ENCODE assay signal across 9 cellular contexts in genomic region chr17:6913608-6914443, GRCh38.
DNase-seq lines count a peak whose midpoint lies in the region; ATAC-seq and TF ChIP-seq lines count a peak whose summit lies in the region.
"Had no signal": no experiment of that assay in that cellular context is flagged by ENCODE, and none has a peak within 500 bp of the region (broad histone marks: within the 10 kb centered on the region; RNA-seq: fewer than 3 reads in every experiment).

No MANE protein-coding gene starts in this region.

- no peaks in the 10 kb centered on the region for H3K27me3 ChIP-seq in CD8-positive, alpha-beta memory T cell (ENCODE audit: insufficient read depth, low read length, poor library complexity, severe bottlenecking)
- H3K27me3 ChIP-seq in heart left ventricle (peaks cover 0 to 12% (median 0%) of the 10 kb centered on the region in 9 donors), upper lobe of left lung (no peaks in the 10 kb centered on the region)

- intact Hi-C loops in heart left ventricle (cut with DNase I), result loop anchor here (1.0 to 10.0 kb wide), 10 partner anchors 88 to 249 kb away; partner anchors contain the start of gene BCL6B (in 1 of the 10)

- H3K9me3 ChIP-seq in CD8-positive, alpha-beta memory T cell (ENCODE audit: low read length), result no peaks in the 10 kb centered on the region
- no peaks in the 10 kb centered on the region for H3K9me3 ChIP-seq in heart left ventricle
- H3K9me3 ChIP-seq in upper lobe of left lung, result no peaks in the 10 kb centered on the region

- H3K4me1 Mint-ChIP-seq in CD8-positive, alpha-beta memory T cell, result peaks cover 8 to 15% (median 13%) of the 10 kb centered on the region in 3 donors
- H3K4me1 Mint-ChIP-seq in activated naive CD8-positive, alpha-beta T cell treated with anti-CD3 and anti-CD28 coated beads, Interleukin-2, amount 10 ng/mL, durations not matched to agents 7 days and 5 days, result peaks cover 16% of the 10 kb centered on the region

- no peak overlapping the region for H3K27ac ChIP-seq in CD8-positive, alpha-beta memory T cell (ENCODE audit: low read depth, low read length)
- H3K27ac ChIP-seq in heart left ventricle (no peak overlapping the region), upper lobe of left lung (peak overlapping the region in 1 of 4 donors; percentile 46)
- H3K27ac ChIP-seq: KMS-11 had no signal

- H3K36me3 Mint-ChIP-seq in CD8-positive, alpha-beta memory T cell, result no peaks in the 10 kb centered on the region
- H3K36me3 Mint-ChIP-seq in activated naive CD8-positive, alpha-beta T cell treated with anti-CD3 and anti-CD28 coated beads, Interleukin-2, amount 10 ng/mL, durations not matched to agents 7 days and 5 days, result no peaks in the 10 kb centered on the region

- TF ChIP-seq POLR2A in heart left ventricle (IDR thresholded peaks at IDR 0.05), result no peak
- no peak for TF ChIP-seq POLR2A in upper lobe of left lung (IDR thresholded peaks at IDR 0.05)

- peaks cover 5% of the 10 kb centered on the region for H3K4me1 ChIP-seq in CD8-positive, alpha-beta memory T cell (ENCODE audit: insufficient read depth, low read length)
- H3K4me1 ChIP-seq in heart left ventricle (peaks cover 0 to 11% (median 6%) of the 10 kb centered on the region in 12 donors), upper lobe of left lung (peaks cover 9 to 21% (median 13%) of the 10 kb centered on the region in 4 donors)

- H3K27ac Mint-ChIP-seq in CD8-positive, alpha-beta memory T cell, result peak overlapping the region in 5 of 8 donors; percentile 5 to 93 (median 77)
- H3K27ac Mint-ChIP-seq in activated naive CD8-positive, alpha-beta T cell treated with anti-CD3 and anti-CD28 coated beads, Interleukin-2, amount 10 ng/mL, durations not matched to agents 7 days and 5 days, result peak overlapping the region; percentile 67

- TF ChIP-seq EP300 in upper lobe of left lung (IDR thresholded peaks at IDR 0.05), result no peak

- H3K27me3 Mint-ChIP-seq in CD8-positive, alpha-beta memory T cell, result peaks cover 4 to 15% of the 10 kb centered on the region in 2 donors
- peaks cover 19% of the 10 kb centered on the region for H3K27me3 Mint-ChIP-seq in activated naive CD8-positive, alpha-beta T cell treated with anti-CD3 and anti-CD28 coated beads, Interleukin-2, amount 10 ng/mL, durations not matched to agents 7 days and 5 days

- no peaks in the 10 kb centered on the region for H3K36me3 ChIP-seq in CD8-positive, alpha-beta memory T cell (ENCODE audit: insufficient read depth, low read length)
- H3K36me3 ChIP-seq in heart left ventricle (no peaks in the 10 kb centered on the region), upper lobe of left lung (no peaks in the 10 kb centered on the region)

- POLR2A ChIA-PET in CD8-positive, alpha-beta memory T cell (lab: Charles Lee), result interaction anchor here (0.6 to 2.5 kb wide), 3 partner anchors 18 to 108 kb away, joined by 3 to 8 read pairs (median 7); no protein-coding TSS in a partner anchor
- POLR2A ChIA-PET in activated naive CD8-positive, alpha-beta T cell treated with anti-CD3 and anti-CD28 coated beads, Interleukin-2, amount 10 ng/mL, durations not matched to agents 7 days and 5 days (lab: Charles Lee), result interaction anchor here (1.2 to 1.9 kb wide), 3 partner anchors 86 to 93 kb away, joined by 3 to 8 read pairs (median 6); no protein-coding TSS in a partner anchor

- CTCF ChIA-PET in CD8-positive, alpha-beta memory T cell (lab: Charles Lee), result interaction anchor here (0.8 to 6.7 kb wide), 16 partner anchors 9 to 223 kb away, joined by 3 to 98 read pairs (median 4); partner anchors contain the start of genes BCL6B, RNASEK and SLC16A13

- peak; percentile 52 to 84 (median 68) for DNase-seq in CD8-positive, alpha-beta memory T cell
- DNase-seq in Kasumi-1 (lab: John Stamatoyannopoulos, UW), result peak; percentile 28 to 43
- peak; percentile 56 for DNase-seq in T follicular helper cell (ENCODE audit: low read depth)
- DNase-seq in activated naive CD8-positive, alpha-beta T cell treated with anti-CD3 and anti-CD28 coated beads, Interleukin-2, amount 10 ng/mL, durations not matched to agents 7 days and 5 days, result peak; percentile 83
- DNase-seq in heart left ventricle, result peak; percentile 72 to 81 (median 76)
- DNase-seq in putamen (ENCODE audit: low spot score), result peak; percentile 34
- peak; percentile 57 to 69 for DNase-seq in upper lobe of left lung
- no peak for DNase-seq in DMS153 treated with DMSO at 0.1 percent for 48 hours (lab: John Stamatoyannopoulos, UW; ENCODE audit: unreplicated experiment)

- 19 to 30% (median 25%) methylated on average over 23 to 32 of the region's 32 CpGs for WGBS in heart left ventricle, 4 donors
- 22 to 26% methylated on average over 15 to 32 of the region's 32 CpGs for WGBS in upper lobe of left lung, 2 donors

- peak overlapping the region in 6 of 7 donors; percentile 74 to 94 (median 84) for H3K4me3 Mint-ChIP-seq in CD8-positive, alpha-beta memory T cell
- H3K4me3 Mint-ChIP-seq in activated naive CD8-positive, alpha-beta T cell treated with anti-CD3 and anti-CD28 coated beads, Interleukin-2, amount 10 ng/mL, durations not matched to agents 7 days and 5 days, result peak overlapping the region; percentile 89

- peak; percentile 81 for ATAC-seq in activated naive CD8-positive, alpha-beta T cell treated with anti-CD3 and anti-CD28 coated beads, Interleukin-2, amount 10 ng/mL, durations not matched to agents 7 days and 5 days (ENCODE audit: low read depth)
- ATAC-seq in heart left ventricle (peak; percentile 77 to 90 (median 82)), upper lobe of left lung (ENCODE audit: low FRiP score in 2 of 2) (peak; percentile 73 to 90)

- H3K4me3 ChIP-seq in CD8-positive, alpha-beta memory T cell (ENCODE audit: low read length), result peak overlapping the region; percentile 60
- H3K4me3 ChIP-seq in heart left ventricle (peak overlapping the region in 9 of 12 donors; percentile 16 to 50 (median 37)), upper lobe of left lung (peak overlapping the region in 3 of 4 donors; percentile 27 to 29 (median 29))

- TF ChIP-seq CTCF in heart left ventricle (IDR thresholded peaks at IDR 0.05) (peak; percentile 77 to 88 (median 84)), upper lobe of left lung (IDR thresholded peaks at IDR 0.05) (peak; percentile 71 to 85 (median 76))

- H3K9me3 Mint-ChIP-seq in CD8-positive, alpha-beta memory T cell, result no peaks in the 10 kb centered on the region
- no peaks in the 10 kb centered on the region for H3K9me3 Mint-ChIP-seq in activated naive CD8-positive, alpha-beta T cell treated with anti-CD3 and anti-CD28 coated beads, Interleukin-2, amount 10 ng/mL, durations not matched to agents 7 days and 5 days
